ENCODE assay signal across 1 cellular context in genomic region chr11:125627236-125627910, GRCh38.
TF ChIP-seq lines count a peak whose summit lies in the region.

No MANE protein-coding gene starts in this region.

TF ChIP-seq in GM23338, 12 proteins besides CTCF, POLR2A, EP300 and RAD21 (continued from another document):
- TF ChIP-seq ETS1 (IDR thresholded peaks at IDR 0.05) (no peak), ZNF331 (CRISPR knock-in tag; IDR thresholded peaks at IDR 0.05; ENCODE audit: low read depth) (no peak), CREB1 (CRISPR knock-in tag; IDR thresholded peaks at IDR 0.05; ENCODE audit: low read depth) (no peak), POLR2AphosphoS5 (IDR thresholded peaks at IDR 0.05; ENCODE audit: low read depth) (no peak), EZH2 (IDR thresholded peaks at IDR 0.05; ENCODE audit: low read depth, unreplicated experiment) (no peak), ZNF462 (CRISPR knock-in tag; IDR thresholded peaks at IDR 0.05) (no peak), NANOG (IDR thresholded peaks at IDR 0.05; ENCODE audit: borderline replicate concordance) (no peak), REST (IDR thresholded peaks at IDR 0.05; ENCODE audit: unreplicated experiment) (no peak), EZH2phosphoT487 (IDR thresholded peaks at IDR 0.05; ENCODE audit: unreplicated experiment) (no peak), ZNF114 (CRISPR knock-in tag; IDR thresholded peaks at IDR 0.05) (no peak)
